Comparison of ENCODE assay signal across 31 cellular contexts in genomic region chr6:75128881-75129570, GRCh38.
A peak's percentile ranks its signal among the peaks of the same experiment; 100 is the strongest.
DNase-seq lines count a peak whose midpoint lies in the region; ATAC-seq and TF ChIP-seq lines count a peak whose summit lies in the region.
"Had no signal": no experiment of that assay in that cellular context is flagged by ENCODE, and none has a peak within 500 bp of the region (broad histone marks: within the 10 kb centered on the region; RNA-seq: fewer than 3 reads in every experiment).

No MANE protein-coding gene starts in this region.

- no peak for TF ChIP-seq CTCF in fibroblast of pulmonary artery (IDR thresholded peaks at IDR 0.05; ENCODE audit: low read length, missing control alignments)
- TF ChIP-seq CTCF in lower leg skin (IDR thresholded peaks at IDR 0.05), result no peak

- no peaks in the 10 kb centered on the region for H3K27me3 ChIP-seq in subcutaneous abdominal adipose tissue (ENCODE audit: control insufficient read depth in 5 of 5, insufficient read depth in 4 of 5, low read length in 5 of 5)
- H3K27me3 ChIP-seq: hepatocyte, uterus had no signal

- intact Hi-C loops in posterior cingulate gyrus (cut with DNase I) (no loop called here), lower leg skin (cut with DNase I; ENCODE audit: low total_unique reads) (no loop called here)

- H3K27ac ChIP-seq in SK-N-MC (no peak overlapping the region), subcutaneous abdominal adipose tissue (ENCODE audit: low read depth, low read length) (peak overlapping the region; percentile 2)
- H3K27ac ChIP-seq: hepatocyte, psoas muscle, thoracic aorta, VCaP had no signal

- peaks cover 0 to 2% (median 0%) of the 10 kb centered on the region in 5 donors for H3K4me1 ChIP-seq in subcutaneous abdominal adipose tissue (ENCODE audit: control insufficient read depth in 5 of 5, insufficient read depth in 5 of 5, low read length in 5 of 5)
- H3K4me1 ChIP-seq: psoas muscle, uterus had no signal

- DNase-seq in GM04504 (ENCODE audit: low read depth), result peak; percentile 35
- peak; percentile 51 for DNase-seq in SK-N-MC (ENCODE audit: low read depth, low spot score)
- peak; percentile 22 for DNase-seq in fibroblast of pulmonary artery (ENCODE audit: low read depth)
- no peak for DNase-seq in posterior cingulate gyrus
- DNase-seq in lower leg skin (ENCODE audit: low spot score in 2 of 2), result no peak
- no peak for DNase-seq in NCI-H1092 treated with DMSO at 0.1 percent for 48 hours (lab: John Stamatoyannopoulos, UW)
- DNase-seq: activated CD4-positive, alpha-beta T cell treated with anti-CD3 and anti-CD28 coated beads for 48 hours; activated CD8-positive, alpha-beta memory T cell treated with anti-CD3 and anti-CD28 coated beads for 24 hours; activated effector memory CD4-positive, alpha-beta T cell treated with Interleukin-2 at 50 U/mL for 16 hours; activated naive CD8-positive, alpha-beta T cell treated with anti-CD3 and anti-CD28 coated beads for 36 hours; CD8-positive, alpha-beta T cell; immature natural killer cell; mesendoderm; NCI-H1694 treated with DMSO at 0.1 percent for 48 hours; NCI-H2171 treated with DMSO at 0.1 percent for 48 hours; NCI-H524; NK-92 treated with Interleukin-12 subunit alpha and Interleukin-12 subunit beta, amount 100 ng/mL, for 24 hours; psoas muscle; SHP77 treated with DMSO at 0.1 percent for 48 hours; stimulated activated naive CD8-positive, alpha-beta T cell treated with anti-CD3 and anti-CD28 coated beads, Interleukin-15, Interleukin-2, amounts not matched to agents 100 U/mL and 50 U/mL, for 24 hours; SW 1271; T-helper 9 cell; uterus had no signal

- no peaks in the 10 kb centered on the region for H3K36me3 ChIP-seq in SK-N-MC (ENCODE audit: insufficient read depth, low read length)
- H3K36me3 ChIP-seq in subcutaneous abdominal adipose tissue (ENCODE audit: control insufficient read depth in 5 of 5, insufficient read depth in 5 of 5, low read length in 5 of 5), result peaks cover 18 to 66% (median 28%) of the 10 kb centered on the region in 5 donors
- H3K36me3 ChIP-seq: thoracic aorta, uterus had no signal

- WGBS in lower leg skin, 2 donors, result 44 to 46% methylated on average over 3 of the region's 3 CpGs

- no peak for ATAC-seq in GM19397 (IDR thresholded peaks at IDR 0.05; ENCODE audit: unreplicated experiment)
- ATAC-seq: CD8-positive, alpha-beta T cell; HCT116; left lobe of liver; psoas muscle; stimulated activated naive CD8-positive, alpha-beta T cell treated with anti-CD3 and anti-CD28 coated beads, Interleukin-15, Interleukin-2, amounts not matched to agents 100 U/mL and 50 U/mL, for 24 hours had no signal

- H3K9me3 ChIP-seq in SK-N-MC (ENCODE audit: low read depth, low read length), result no peaks in the 10 kb centered on the region
- H3K9me3 ChIP-seq in subcutaneous abdominal adipose tissue (ENCODE audit: control insufficient read depth in 5 of 5, low read length in 5 of 5), result no peaks in the 10 kb centered on the region
- H3K9me3 ChIP-seq: psoas muscle, thoracic aorta, uterus had no signal

- TF ChIP-seq POLR2A in lower leg skin (IDR thresholded peaks at IDR 0.05), result no peak

- H3K4me3 ChIP-seq in SK-N-MC (no peak overlapping the region), fibroblast of pulmonary artery (replicated peaks; ENCODE audit: low read depth, low read length) (no peak overlapping the region), subcutaneous abdominal adipose tissue (ENCODE audit: low read depth in 1 of 5, low read length in 5 of 5) (no peak overlapping the region), lower leg skin (ENCODE audit: low read depth, poor library complexity, severe bottlenecking) (no peak overlapping the region)
- H3K4me3 ChIP-seq: hepatocyte, psoas muscle, skin epidermis, thoracic aorta, uterus had no signal

- H3K9ac ChIP-seq in SK-N-MC (ENCODE audit: insufficient read length), result no peak overlapping the region
- no peak overlapping the region for H3K9ac ChIP-seq in subcutaneous abdominal adipose tissue (ENCODE audit: low read length in 5 of 5)

Comparison
In these comparisons a context has a peak if more than half of its experiments do, and no peak if none do; other contexts are left out.
1. DNase-seq: peak in GM04504 (single experiment), SK-N-MC (single experiment) and fibroblast of pulmonary artery (single experiment); none in posterior cingulate gyrus (0 of 10), lower leg skin (0 of 2) and NCI-H1092 treated with DMSO at 0.1 percent for 48 hours (single experiment).